29 cellular contexts compared by ENCODE assay signal in the genomic region with DNA sequence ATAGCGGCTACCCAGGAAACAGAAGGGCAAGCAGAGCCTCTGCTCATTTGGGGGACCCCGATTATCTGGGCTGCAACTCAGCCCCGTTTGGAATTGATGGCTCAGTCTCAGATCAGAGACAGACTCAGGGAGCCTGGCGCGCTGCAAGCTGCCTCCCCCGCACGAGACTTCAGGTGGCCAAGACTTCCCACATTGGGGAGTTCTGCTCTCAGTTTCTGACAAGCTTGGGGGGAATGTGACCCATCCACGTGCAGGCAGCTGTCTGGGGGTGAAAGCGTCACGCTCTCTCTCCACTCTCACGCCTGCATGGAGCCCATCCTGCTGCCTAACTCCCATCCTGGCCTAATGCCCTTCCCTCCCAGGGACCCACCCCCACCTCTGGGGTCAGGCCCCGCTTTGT.
"Had no signal": no experiment of that assay in that cellular context is flagged by ENCODE, and none has a peak within 500 bp of the region (broad histone marks: within the 10 kb centered on the region; RNA-seq: fewer than 3 reads in every experiment).

No MANE protein-coding gene starts in this region.

- H3K27me3 ChIP-seq: hepatocyte, sigmoid colon, stomach, suprapubic skin, transverse colon had no signal

- H3K4me2 ChIP-seq: smooth muscle cell had no signal

- H3K9me3 Mint-ChIP-seq: activated CD4-positive, alpha-beta T cell treated with anti-CD3 and anti-CD28 coated beads, Interleukin-2, amount 10 ng/mL, durations not matched to agents 7 days and 5 days; activated CD8-positive, alpha-beta T cell treated with anti-CD3 and anti-CD28 coated beads for 36 hours; activated naive CD4-positive, alpha-beta T cell treated with anti-CD3 and anti-CD28 coated beads, Interleukin-2, amount 50 U/mL, for 24 hours; activated T-helper 1 cell treated with anti-CD3 and anti-CD28 coated beads, Interleukin-12 subunit alpha, Interleukin-12 subunit beta, Interleukin-2, Interleukin-4 antibody, amounts not matched to agents 30 ng/mL and 10 ng/mL and 1 ng/mL, durations not matched to agents 14 hours and 24 hours and 36 hours; naive thymus-derived CD4-positive, alpha-beta T cell; stimulated activated memory B cell treated with anti-CD40 and anti-IgM and Interleukin-4, amounts not matched to agents 10 μg/mL and 1 μg/mL and 100 μg/mL, for 72 hours had no signal

- H3K27ac Mint-ChIP-seq: activated CD8-positive, alpha-beta memory T cell treated with anti-CD3 and anti-CD28 coated beads, Interleukin-2, amount 10 ng/mL, durations not matched to agents 7 days and 5 days; activated CD8-positive, alpha-beta T cell treated with anti-CD3 and anti-CD28 coated beads for 36 hours; activated naive CD4-positive, alpha-beta T cell treated with anti-CD3 and anti-CD28 coated beads, Interleukin-2, amount 50 U/mL, for 24 hours; activated T-helper 1 cell treated with anti-CD3 and anti-CD28 coated beads, Interleukin-12 subunit alpha, Interleukin-12 subunit beta, Interleukin-2, Interleukin-4 antibody, amounts not matched to agents 30 ng/mL and 10 ng/mL and 1 ng/mL, durations not matched to agents 14 hours and 24 hours and 36 hours; stimulated activated memory B cell treated with anti-CD40 and anti-IgM and Interleukin-4, amounts not matched to agents 10 μg/mL and 1 μg/mL and 100 μg/mL, for 72 hours had no signal

- DNase-seq: activated CD4-positive, alpha-beta T cell treated with anti-CD3 and anti-CD28 coated beads, Interleukin-2, amount 10 ng/mL, durations not matched to agents 7 days and 5 days; activated CD4-positive, CD25-positive, alpha-beta regulatory T cell treated with anti-CD3 and anti-CD28 coated beads, Interleukin-2, amount 50 U/mL, for 72 hours; activated CD8-positive, alpha-beta memory T cell treated with anti-CD3 and anti-CD28 coated beads, Interleukin-2, amount 10 ng/mL, durations not matched to agents 7 days and 5 days; activated CD8-positive, alpha-beta T cell treated with anti-CD3 and anti-CD28 coated beads for 36 hours; activated gamma-delta T cell; activated T-cell treated with anti-CD3 and anti-CD28 coated beads for 4 hours; aorta; brain microvascular endothelial cell; central memory CD4-positive, alpha-beta T cell; effector memory CD4-positive, alpha-beta T cell; foreskin melanocyte; glutamatergic neuron; kidney glomerular epithelial cell; naive thymus-derived CD4-positive, alpha-beta T cell; sigmoid colon; stimulated activated CD4-positive, alpha-beta T cell treated with anti-CD3 and anti-CD28 coated beads, Interleukin-15, amount 100 ng/mL, for 24 hours; stomach; transverse colon had no signal

- H3K4me3 ChIP-seq: hepatocyte, left lung, lung, sigmoid colon, smooth muscle cell, stomach, suprapubic skin, transverse colon had no signal

- H3K79me2 ChIP-seq: hepatocyte had no signal

- H3K36me3 Mint-ChIP-seq: activated CD8-positive, alpha-beta memory T cell treated with anti-CD3 and anti-CD28 coated beads, Interleukin-2, amount 10 ng/mL, durations not matched to agents 7 days and 5 days; activated naive CD4-positive, alpha-beta T cell treated with anti-CD3 and anti-CD28 coated beads, Interleukin-2, amount 50 U/mL, for 24 hours; naive thymus-derived CD4-positive, alpha-beta T cell; stimulated activated memory B cell treated with anti-CD40 and anti-IgM and Interleukin-4, amounts not matched to agents 10 μg/mL and 1 μg/mL and 100 μg/mL, for 72 hours had no signal

- H3K9me3 ChIP-seq: left lung, neutrophil, sigmoid colon, stomach, suprapubic skin, transverse colon had no signal

- H3K36me3 ChIP-seq: brain microvascular endothelial cell, left lung, neutrophil, sigmoid colon, stomach, suprapubic skin, transverse colon had no signal

- H3K27ac ChIP-seq: brain microvascular endothelial cell, hepatocyte, left lung, neutrophil, sigmoid colon, stomach, suprapubic skin, transverse colon, VCaP had no signal

- H3K4me1 Mint-ChIP-seq: activated CD8-positive, alpha-beta memory T cell treated with anti-CD3 and anti-CD28 coated beads, Interleukin-2, amount 10 ng/mL, durations not matched to agents 7 days and 5 days had no signal

- H3K4me3 Mint-ChIP-seq: activated CD4-positive, alpha-beta T cell treated with anti-CD3 and anti-CD28 coated beads, Interleukin-2, amount 10 ng/mL, durations not matched to agents 7 days and 5 days; activated CD8-positive, alpha-beta memory T cell treated with anti-CD3 and anti-CD28 coated beads, Interleukin-2, amount 10 ng/mL, durations not matched to agents 7 days and 5 days; activated CD8-positive, alpha-beta T cell treated with anti-CD3 and anti-CD28 coated beads for 36 hours; activated naive CD4-positive, alpha-beta T cell treated with anti-CD3 and anti-CD28 coated beads, Interleukin-2, amount 50 U/mL, for 24 hours; activated T-helper 1 cell treated with anti-CD3 and anti-CD28 coated beads, Interleukin-12 subunit alpha, Interleukin-12 subunit beta, Interleukin-2, Interleukin-4 antibody, amounts not matched to agents 30 ng/mL and 10 ng/mL and 1 ng/mL, durations not matched to agents 14 hours and 24 hours and 36 hours; naive thymus-derived CD4-positive, alpha-beta T cell; stimulated activated memory B cell treated with anti-CD40 and anti-IgM and Interleukin-4, amounts not matched to agents 10 μg/mL and 1 μg/mL and 100 μg/mL, for 72 hours had no signal

- H3K27me3 Mint-ChIP-seq: activated CD8-positive, alpha-beta T cell treated with anti-CD3 and anti-CD28 coated beads for 36 hours; activated naive CD4-positive, alpha-beta T cell treated with anti-CD3 and anti-CD28 coated beads, Interleukin-2, amount 50 U/mL, for 24 hours had no signal

- ATAC-seq: activated CD8-positive, alpha-beta memory T cell treated with anti-CD3 and anti-CD28 coated beads, Interleukin-2, amount 10 ng/mL, durations not matched to agents 7 days and 5 days; activated CD8-positive, alpha-beta T cell treated with anti-CD3 and anti-CD28 coated beads for 36 hours; esophagus mucosa; left lung; naive thymus-derived CD4-positive, alpha-beta T cell; stimulated activated memory B cell treated with anti-CD40 and anti-IgM and Interleukin-4, amounts not matched to agents 10 μg/mL and 1 μg/mL and 100 μg/mL, for 72 hours had no signal
